1 cellular context compared by ENCODE assay signal in genomic region chr1:2208309-2209239, GRCh38.
TF ChIP-seq lines count a peak whose summit lies in the region.

No MANE protein-coding gene starts in this region.

TF ChIP-seq in HEK293, 187 proteins besides CTCF, POLR2A, EP300 and RAD21 (continued from another document):
- TF ChIP-seq PRDM10 (tag by site-specific recombination; IDR thresholded peaks at IDR 0.05) (0 out of 2 replicates have a peak, but pooled peaks have one; percentile 31), ZNF138 (tag by site-specific recombination; IDR thresholded peaks at IDR 0.05; ENCODE audit: borderline replicate concordance) (no peak), ZNF184 (tag by site-specific recombination; IDR thresholded peaks at IDR 0.05) (no peak), ZNF654 (tag by site-specific recombination; IDR thresholded peaks at IDR 0.05; ENCODE audit: low read depth) (no peak), ZNF146 (tag by site-specific recombination; IDR thresholded peaks at IDR 0.05) (0 out of 2 replicates have a peak, but pooled peaks have one; percentile 2), ATF2 (tag by site-specific recombination; IDR thresholded peaks at IDR 0.05; ENCODE audit: low read depth) (no peak), SP7 (tag by site-specific recombination; IDR thresholded peaks at IDR 0.05) (no peak), PRDM4 (tag by site-specific recombination; IDR thresholded peaks at IDR 0.05) (no peak), KLF17 (tag by site-specific recombination; IDR thresholded peaks at IDR 0.05) (peak; percentile 38; the same call in 1 of the 2 replicates), ZNF624 (tag by site-specific recombination; IDR thresholded peaks at IDR 0.05) (no peak), ZNF701 (tag by site-specific recombination; IDR thresholded peaks at IDR 0.05) (no peak), ZNF513 (tag by site-specific recombination; IDR thresholded peaks at IDR 0.05) (no peak), SCRT2 (tag by site-specific recombination; IDR thresholded peaks at IDR 0.05) (peak; percentile 66)
TF ChIP-seq in HEK293: peak in this region for 13.
